ENCODE assay signal across 16 cellular contexts in the genomic region with DNA sequence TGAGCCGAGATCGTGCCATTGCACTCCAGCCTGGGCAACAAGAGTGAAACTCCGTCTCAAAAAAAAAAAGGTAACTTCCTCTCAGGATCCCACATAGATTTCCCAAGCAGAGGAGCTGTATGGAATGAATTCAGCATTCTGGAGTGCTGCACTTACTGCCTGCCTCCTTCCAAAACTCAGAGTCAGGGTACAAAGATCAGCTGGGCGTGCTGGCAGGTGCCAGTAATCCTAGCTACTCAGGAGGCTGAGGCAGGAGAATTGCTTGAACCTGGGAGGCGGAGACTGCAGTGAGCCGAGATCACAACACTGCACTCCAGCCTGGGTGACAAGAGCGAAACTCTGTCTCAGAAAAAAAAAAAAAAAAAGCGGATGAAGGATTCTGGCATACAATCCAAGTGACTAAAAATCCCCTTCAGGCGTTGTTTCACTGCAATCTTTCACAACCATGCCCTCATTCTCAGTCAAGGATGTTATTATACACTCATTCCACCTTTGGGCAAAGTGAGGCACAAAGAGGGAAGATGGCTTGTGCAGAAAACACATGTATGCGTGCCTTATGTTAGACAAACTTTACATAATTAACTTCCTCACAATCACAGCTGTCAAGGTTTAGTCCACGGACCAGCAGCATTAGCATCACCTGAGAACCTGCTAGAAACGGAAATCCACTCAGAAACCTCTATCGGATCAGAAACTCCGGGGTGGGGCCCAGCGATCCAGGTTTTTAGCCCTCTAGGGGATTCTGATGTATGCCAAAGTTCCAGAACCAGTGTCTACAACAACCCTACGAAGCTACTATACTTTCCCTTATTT. TPM values are rescaled to one million over a fixed set of nuclear protein-coding genes. Genes with fewer than 3 reads are reported as not detected.
A peak's percentile ranks its signal among the peaks of the same experiment; 100 is the strongest.
DNase-seq lines count a peak whose midpoint lies in the region; ATAC-seq and TF ChIP-seq lines count a peak whose summit lies in the region.
"Had no signal": no experiment of that assay in that cellular context is flagged by ENCODE, and none has a peak within 500 bp of the region (broad histone marks: within the 10 kb centered on the region; RNA-seq: fewer than 3 reads in every experiment).

No MANE protein-coding gene starts in this region.

- H3K9ac ChIP-seq in DND-41 (ENCODE audit: low read depth, low read length) (no peak overlapping the region), neural cell (ENCODE audit: low read length) (no peak overlapping the region)

- no peak for TF ChIP-seq CTCF in DND-41 (IDR thresholded peaks at IDR 0.05; ENCODE audit: borderline replicate concordance, extremely low read depth, low read length, poor library complexity, severe bottlenecking)
- no peak for TF ChIP-seq CTCF in epithelial cell of esophagus (IDR thresholded peaks at IDR 0.05; ENCODE audit: insufficient read depth, low read depth, low read length, missing control alignments)
- TF ChIP-seq CTCF in neural cell (IDR thresholded peaks at IDR 0.05; ENCODE audit: poor library complexity, severe bottlenecking), result no peak

- 74% methylated on average over 16 of the region's 16 CpGs for WGBS in aorta, 2 donors

- H3K79me2 ChIP-seq in DND-41 (ENCODE audit: insufficient read depth, low read length) (peaks cover 31% of the 10 kb centered on the region), neural cell (replicated peaks; ENCODE audit: insufficient read depth, low read length) (peaks cover 6% of the 10 kb centered on the region)

- in situ Hi-C loops in SK-MEL-5 (cut with HindIII; ENCODE audit: low pct_unique_long_range_greater_than_20kb, low sequenced_read_pairs), result no loop called here

- no peak for ATAC-seq in DND-41 (ENCODE audit: insufficient read depth, low read depth)
- no peak for ATAC-seq in aorta (ENCODE audit: low FRiP score)
- ATAC-seq in GM21786 (IDR thresholded peaks at IDR 0.05; ENCODE audit: unreplicated experiment), result no peak
- no peak for ATAC-seq in GM21390 (IDR thresholded peaks at IDR 0.05; ENCODE audit: unreplicated experiment)

- no peak for TF ChIP-seq EP300 in neural cell (conservative IDR thresholded peaks at IDR 0.05; ENCODE audit: poor library complexity, severe bottlenecking)

- H3K9me2 ChIP-seq in neural cell (ENCODE audit: insufficient read depth, low read length), result no peaks in the 10 kb centered on the region
- H3K9me2 ChIP-seq: SK-N-SH had no signal

- intact Hi-C loops in aorta (cut with DNase I), result loop anchor here (5.0 kb wide), 3 partner anchors 57 to 63 kb away; no protein-coding TSS in a partner anchor

- H3K27me3 ChIP-seq in DND-41 (ENCODE audit: insufficient read depth, low read length, poor library complexity) (no peaks in the 10 kb centered on the region), neural cell (ENCODE audit: insufficient read depth, low read depth, low read length) (no peaks in the 10 kb centered on the region), aorta (ENCODE audit: control insufficient read depth in 1 of 2, insufficient read depth in 2 of 2, low read length in 1 of 2) (no peaks in the 10 kb centered on the region)
- H3K27me3 ChIP-seq: BLaER1 treated with 17β-estradiol and CSF1 and Interleukin-3, amounts not matched to agents 10 nM and 100 nM; heart right ventricle had no signal

- H3K4me1 ChIP-seq in DND-41 (ENCODE audit: insufficient read depth, low read length) (peaks cover 32% of the 10 kb centered on the region), aorta (ENCODE audit: control insufficient read depth in 1 of 2, insufficient read depth in 2 of 2, low read length in 2 of 2) (no peaks in the 10 kb centered on the region)

- peaks cover 28% of the 10 kb centered on the region for H3K36me3 ChIP-seq in DND-41 (ENCODE audit: insufficient read depth, low read length)
- no peaks in the 10 kb centered on the region for H3K36me3 ChIP-seq in neural cell (ENCODE audit: insufficient read depth, low read length)
- H3K36me3 ChIP-seq in aorta (ENCODE audit: control insufficient read depth in 1 of 2, insufficient read depth in 2 of 2, low read length in 1 of 2), result no peaks in the 10 kb centered on the region

- H2AFZ ChIP-seq in DND-41 (ENCODE audit: low read depth, low read length) (peak overlapping the region; percentile 44), neural cell (ENCODE audit: low read depth, low read length) (peak overlapping the region; percentile 14)

- H4K20me1 ChIP-seq in DND-41 (ENCODE audit: insufficient read depth, low read length) (peaks cover 5% of the 10 kb centered on the region; the same call in 1 of the 2 replicates), neural cell (ENCODE audit: insufficient read depth) (no peaks in the 10 kb centered on the region)

- no peak overlapping the region for H3K4me3 ChIP-seq in DND-41 (ENCODE audit: low read depth in 1 of 2, low read length in 2 of 2)
- H3K4me3 ChIP-seq in epithelial cell of esophagus (ENCODE audit: low read length), result no peak overlapping the region
- H3K4me3 ChIP-seq in neural cell (ENCODE audit: low read length), result no peak overlapping the region
- H3K4me3 ChIP-seq in aorta (ENCODE audit: low read length in 2 of 2), result no peak overlapping the region

- no peaks in the 10 kb centered on the region for H3K9me3 ChIP-seq in DND-41 (ENCODE audit: insufficient read depth, low read length, severe bottlenecking)
- H3K9me3 ChIP-seq in neural cell (ENCODE audit: low read length), result no peaks in the 10 kb centered on the region
- H3K9me3 ChIP-seq in aorta (ENCODE audit: control insufficient read depth, low read length), result no peaks in the 10 kb centered on the region
- H3K9me3 ChIP-seq: BLaER1 treated with 17β-estradiol and CSF1 and Interleukin-3, amounts not matched to agents 10 nM and 100 nM; heart right ventricle; lower lobe of right lung; SK-N-SH had no signal

- H3K4me2 ChIP-seq in DND-41 (ENCODE audit: insufficient read depth, low read length) (no peak overlapping the region), neural cell (ENCODE audit: low read length) (no peak overlapping the region)

- H3K27ac ChIP-seq in DND-41 (ENCODE audit: low read length), result no peak overlapping the region
- H3K27ac ChIP-seq in neural cell (ENCODE audit: low read length), result no peak overlapping the region
- H3K27ac ChIP-seq in aorta (ENCODE audit: low read depth in 1 of 2, low read length in 2 of 2), result no peak overlapping the region

- no peaks in the 10 kb centered on the region for H3F3A ChIP-seq in neural cell (ENCODE audit: insufficient read depth, low read length, poor library complexity, severe bottlenecking)

- no peak for DNase-seq in DND-41
- DNase-seq in SK-MEL-5 (ENCODE audit: low read depth, low spot score), result peak; percentile 63
- peak; percentile 93 for DNase-seq in epithelial cell of esophagus (ENCODE audit: low read depth)
- no peak for DNase-seq in aorta
- no peak for DNase-seq in NCI-H2081 (lab: John Stamatoyannopoulos, UW)
- DNase-seq: heart right ventricle; lower lobe of right lung; NCI-H187 treated with DMSO at 0.1 percent for 48 hours; NCI-H774; SK-N-SH; stimulated activated naive CD4-positive, alpha-beta T cell treated with Interleukin-2 at 50 U/mL for 16 hours; WERI-Rb-1 had no signal

- no peak for TF ChIP-seq RAD21 in neural cell (conservative IDR thresholded peaks at IDR 0.05)

TF ChIP-seq in neural cell, 6 proteins besides CTCF, POLR2A, EP300 and RAD21 (continues in another document):
- no peak for TF ChIP-seq SMC3 (conservative IDR thresholded peaks at IDR 0.05; ENCODE audit: poor library complexity)
- no peak for TF ChIP-seq EZH2 (IDR thresholded peaks at IDR 0.05; ENCODE audit: borderline replicate concordance, insufficient read depth, low read length, poor library complexity, severe bottlenecking)
- no peak for TF ChIP-seq POLR2AphosphoS5 (IDR thresholded peaks at IDR 0.05)

RNA-seq across cellular contexts. Expression of a gene that starts 1.1 kb away (rescaled TPM):
- total RNA-seq in SK-MEL-5 (2014; rRNA removed; shearing (Covaris generic)), result 50.7 and 57.9 TPM in 2 replicates
- 42.4 and 57.4 TPM in 2 replicates for polyA plus RNA-seq in SK-MEL-5 (2015; cell fraction: cytosol; rRNA removed)
- 59.7 and 65.1 TPM in 2 replicates for polyA plus RNA-seq in SK-MEL-5 (2015; cell fraction: nucleus; rRNA removed)
- 77.5 and 90.0 TPM in 2 replicates for polyA plus RNA-seq in neural cell
- 19.7 and 23.5 TPM in 2 replicates for polyA minus RNA-seq in neural cell
- 10 to 100 TPM; 11.1 to 15.4 TPM for total RNA-seq in aorta
- polyA plus RNA-seq in aorta, result 10 to 100 TPM; 13.0 to 19.0 TPM

RNA-seq across cellular contexts. Expression of a gene that starts 9.6 kb away (rescaled TPM):
- 978 and 1,315 TPM in 2 replicates for total RNA-seq in SK-MEL-5 (2014; rRNA removed; shearing (Covaris generic))
- polyA plus RNA-seq in SK-MEL-5 (2015; cell fraction: cytosol; rRNA removed), result 622 and 774 TPM in 2 replicates
- 90.5 and 124 TPM in 2 replicates for polyA plus RNA-seq in SK-MEL-5 (2015; cell fraction: nucleus; rRNA removed)
- polyA plus RNA-seq in neural cell (not detected in 2 replicates), aorta (1,000 to 10,000 TPM; 1,845 to 3,139 TPM)
- 1.5 TPM in 1 of 2 replicates, not detected in the other for polyA minus RNA-seq in neural cell
- total RNA-seq in aorta, result 1,000 to 10,000 TPM; 1,050 to 1,178 TPM

RNA-seq across cellular contexts. Expression of a gene that starts 11.8 kb away (rescaled TPM):
- total RNA-seq in SK-MEL-5 (2014; rRNA removed; shearing (Covaris generic)), result 22.4 and 25.6 TPM in 2 replicates
- polyA plus RNA-seq in SK-MEL-5 (2015; cell fraction: cytosol; rRNA removed), result 55.2 and 56.9 TPM in 2 replicates
- polyA plus RNA-seq in SK-MEL-5 (2015; cell fraction: nucleus; rRNA removed), result 39.7 and 54.7 TPM in 2 replicates
- 9.2 and 16.2 TPM in 2 replicates for polyA plus RNA-seq in neural cell
- polyA minus RNA-seq in neural cell, result 17.5 and 18.2 TPM in 2 replicates
- 100 to 1,000 TPM in 1 of 2 donors, 10 to 100 TPM in 1; 86.0 to 113 TPM for total RNA-seq in aorta
- polyA plus RNA-seq in aorta, result 10 to 100 TPM; 26.9 to 59.1 TPM

RNA-seq across cellular contexts. Expression of a gene that starts 26.5 kb away (rescaled TPM):
- total RNA-seq in SK-MEL-5 (2014; rRNA removed; shearing (Covaris generic)), result 61.7 and 64.4 TPM in 2 replicates
- polyA plus RNA-seq in SK-MEL-5 (2015; cell fraction: cytosol; rRNA removed), result 97.0 and 101 TPM in 2 replicates
- 9.7 and 13.1 TPM in 2 replicates for polyA plus RNA-seq in SK-MEL-5 (2015; cell fraction: nucleus; rRNA removed)
- 108 and 129 TPM in 2 replicates for polyA plus RNA-seq in neural cell
- 91.5 and 104 TPM in 2 replicates for polyA minus RNA-seq in neural cell
- total RNA-seq in aorta, result 1 to 10 TPM; 4.0 to 5.5 TPM
- 10 to 100 TPM in 1 of 2 donors, 1 to 10 TPM in 1; 4.7 to 16.2 TPM for polyA plus RNA-seq in aorta

RNA-seq across cellular contexts. Expression of a gene that starts 45.5 kb away (rescaled TPM):
- total RNA-seq in SK-MEL-5 (2014; rRNA removed; shearing (Covaris generic)), result 3.9 and 5.5 TPM in 2 replicates
- polyA plus RNA-seq in SK-MEL-5 (2015; cell fraction: cytosol; rRNA removed), result 20.3 and 21.9 TPM in 2 replicates
- 20.6 and 22.3 TPM in 2 replicates for polyA plus RNA-seq in SK-MEL-5 (2015; cell fraction: nucleus; rRNA removed)
- polyA plus RNA-seq in neural cell (0.63 TPM in 1 of 2 replicates, not detected in the other), aorta (10 to 100 TPM in 1 of 2 donors, 1 to 10 TPM in 1; 3.5 to 14.8 TPM)
- polyA minus RNA-seq in neural cell, result 0.69 and 0.73 TPM in 2 replicates
- 10 to 100 TPM in 1 of 2 donors, 1 to 10 TPM in 1; 7.2 to 18.2 TPM for total RNA-seq in aorta

Comparison
In these comparisons a context has a peak if more than half of its experiments do, and no peak if none do; other contexts are left out.
1. DNase-seq: peak in SK-MEL-5 (single experiment) and epithelial cell of esophagus (single experiment); none in DND-41 (single experiment), aorta (0 of 2) and NCI-H2081 (0 of 2).